Comparison of ENCODE assay signal across 8 cellular contexts in the genomic region with DNA sequence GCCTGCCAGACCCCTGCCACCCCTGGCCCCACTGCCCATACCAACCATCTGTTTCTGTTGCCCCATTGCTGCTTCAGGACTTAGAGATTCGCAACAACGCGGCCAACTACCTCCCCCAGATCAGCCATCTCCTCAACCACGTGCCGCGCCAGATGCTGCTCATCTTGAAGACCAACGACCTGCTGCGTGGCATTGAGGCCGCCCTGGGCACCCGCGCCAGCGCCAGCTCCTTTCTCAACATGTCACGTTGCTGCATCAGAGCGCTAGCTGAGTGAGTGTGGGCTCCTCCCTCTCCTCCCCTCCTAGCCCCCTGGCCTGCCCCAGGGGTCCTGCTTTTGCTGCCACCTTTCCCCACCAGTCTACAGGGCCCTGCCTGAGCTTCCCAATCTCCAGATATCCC.
"Had no signal": no experiment of that assay in that cellular context is flagged by ENCODE, and none has a peak within 500 bp of the region (broad histone marks: within the 10 kb centered on the region; RNA-seq: fewer than 3 reads in every experiment).

No MANE protein-coding gene starts in this region.

- H3K4me3 ChIP-seq: GM12878 had no signal

- ATAC-seq: GM12878 had no signal

- DNase-seq: GDM1, GF-D8 had no signal

- FAIRE-seq: G401.6, GM12878, GM12891, GM12892, GM18507, GM19239 had no signal
